Comparison of ENCODE assay signal across 10 cellular contexts in the genomic region with DNA sequence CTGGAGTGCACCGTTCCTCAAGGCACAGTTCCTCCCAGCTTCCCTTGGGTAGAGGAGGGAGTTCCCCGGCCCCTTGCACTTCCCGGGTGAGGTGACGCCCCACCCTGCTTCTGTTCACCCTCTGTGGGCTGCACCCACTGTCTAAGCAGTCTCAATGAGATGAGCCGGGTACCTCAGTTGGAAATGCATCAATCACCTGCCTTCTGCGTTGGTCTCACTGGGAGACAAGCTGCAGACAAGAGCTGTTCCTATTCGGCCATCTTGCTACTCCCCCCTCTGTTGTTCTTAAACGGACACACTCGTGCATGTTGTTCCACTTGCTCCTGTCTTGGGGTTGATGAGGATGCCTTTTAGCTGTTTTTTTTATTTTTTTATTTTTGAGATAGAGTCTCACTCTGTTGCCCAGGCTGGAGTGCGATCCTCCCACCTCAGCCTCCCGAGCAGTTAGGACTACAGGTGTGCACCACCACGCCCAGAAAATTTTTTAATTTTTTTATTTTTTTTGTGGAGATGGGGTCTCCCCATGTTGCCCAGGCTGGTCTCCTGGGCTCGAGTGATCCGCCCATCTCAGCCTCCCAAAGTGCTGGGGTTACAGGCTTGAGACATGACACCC.
"Had no signal": no experiment of that assay in that cellular context is flagged by ENCODE, and none has a peak within 500 bp of the region (broad histone marks: within the 10 kb centered on the region; RNA-seq: fewer than 3 reads in every experiment).

No MANE protein-coding gene starts in this region.

- H3K9ac ChIP-seq: KMS-11 had no signal

- H3K4me3 ChIP-seq: GM23338 had no signal

- DNase-seq: H9, HCEC 1CT, HFFc6, IMR-90, KBM-7 had no signal

- H3K27ac ChIP-seq: HL-60, KMS-11 had no signal

- FAIRE-seq: H1, H54 had no signal

- H3K4me2 ChIP-seq: GM23338, KMS-11 had no signal

- H2AFZ ChIP-seq: GM23338 had no signal

- ATAC-seq: GM23338 had no signal
